ENCODE assay signal across 18 cellular contexts in genomic region chrX:129688097-129688496, GRCh38. TPM values are rescaled to one million over a fixed set of nuclear protein-coding genes. Genes with fewer than 3 reads are reported as not detected.
DNase-seq lines count a peak whose midpoint lies in the region; ATAC-seq and TF ChIP-seq lines count a peak whose summit lies in the region.
"Had no signal": no experiment of that assay in that cellular context is flagged by ENCODE, and none has a peak within 500 bp of the region (broad histone marks: within the 10 kb centered on the region; RNA-seq: fewer than 3 reads in every experiment).

No MANE protein-coding gene starts in this region.

- POLR2A ChIA-PET in activated CD4-positive, alpha-beta memory T cell treated with anti-CD3 and anti-CD28 coated beads, Interleukin-2, amount 10 ng/mL, durations not matched to agents 7 days and 5 days (lab: Charles Lee): interaction anchor here (0.8 kb wide), 1 partner anchor 111 kb away, joined by 3 read pairs; no protein-coding TSS in a partner anchor

- no peak overlapping the region for H3K27ac Mint-ChIP-seq in activated CD4-positive, alpha-beta T cell treated with anti-CD3 and anti-CD28 coated beads, Interleukin-2, amount 10 ng/mL, durations not matched to agents 24 days and 14 days
- H3K27ac Mint-ChIP-seq in chondrocyte (ENCODE audit: unreplicated experiment): peak overlapping the region; percentile 61
- no peak overlapping the region for H3K27ac Mint-ChIP-seq in type B pancreatic cell
- no peak overlapping the region for H3K27ac Mint-ChIP-seq in activated CD4-positive, alpha-beta memory T cell treated with anti-CD3 and anti-CD28 coated beads, Interleukin-2, amount 10 ng/mL, durations not matched to agents 7 days and 5 days
- H3K27ac Mint-ChIP-seq: GM23338, HFFc6 had no signal

- no peak for TF ChIP-seq CTCF in chondrocyte (IDR thresholded peaks at IDR 0.05)
- no peak for TF ChIP-seq CTCF in type B pancreatic cell (conservative IDR thresholded peaks at IDR 0.05)

- CTCF ChIA-PET in activated CD4-positive, alpha-beta memory T cell treated with anti-CD3 and anti-CD28 coated beads, Interleukin-2, amount 10 ng/mL, durations not matched to agents 7 days and 5 days (lab: Charles Lee): no interaction called here

- peak; percentile 22 for DNase-seq in activated CD4-positive, alpha-beta T cell treated with anti-CD3 and anti-CD28 coated beads, Interleukin-2, amount 10 ng/mL, durations not matched to agents 24 days and 14 days
- no peak for DNase-seq in activated CD4-positive, alpha-beta T cell treated with anti-CD3 and anti-CD28 coated beads for 48 hours
- DNase-seq in chondrocyte (ENCODE audit: low spot score) (no peak), islet precursor cell (peak; percentile 17), type B pancreatic cell (ENCODE audit: extremely low spot score, unreplicated experiment) (peak; percentile 18), AG20443 (ENCODE audit: low spot score) (no peak)
- DNase-seq in activated T-cell treated with anti-CD3 and anti-CD28 coated beads, Interleukin-2, amount 50 U/mL, for 4 hours: no peak
- no peak for DNase-seq in activated CD4-positive, alpha-beta memory T cell treated with anti-CD3 and anti-CD28 coated beads, Interleukin-2, amount 10 ng/mL, durations not matched to agents 7 days and 5 days
- DNase-seq: AML-193; BE2C; C1 segment of cervical spinal cord; Caco-2; CD4-positive, alpha-beta memory T cell; DMS153; EL; GF-D8; HFFc6 had no signal

- H3K27me3 Mint-ChIP-seq in activated CD4-positive, alpha-beta T cell treated with anti-CD3 and anti-CD28 coated beads, Interleukin-2, amount 10 ng/mL, durations not matched to agents 24 days and 14 days: no peaks in the 10 kb centered on the region
- H3K27me3 Mint-ChIP-seq in chondrocyte (ENCODE audit: low read depth) (no peaks in the 10 kb centered on the region), type B pancreatic cell (no peaks in the 10 kb centered on the region)
- no peaks in the 10 kb centered on the region for H3K27me3 Mint-ChIP-seq in activated T-cell treated with anti-CD3 and anti-CD28 coated beads, Interleukin-2, amount 50 U/mL, for 4 hours (ENCODE audit: low read depth)
- no peaks in the 10 kb centered on the region for H3K27me3 Mint-ChIP-seq in activated CD4-positive, alpha-beta memory T cell treated with anti-CD3 and anti-CD28 coated beads, Interleukin-2, amount 10 ng/mL, durations not matched to agents 7 days and 5 days
- H3K27me3 Mint-ChIP-seq: CD4-positive, alpha-beta memory T cell had no signal

- no peaks in the 10 kb centered on the region for H3K36me3 Mint-ChIP-seq in activated CD4-positive, alpha-beta T cell treated with anti-CD3 and anti-CD28 coated beads, Interleukin-2, amount 10 ng/mL, durations not matched to agents 24 days and 14 days (ENCODE audit: low read depth)
- no peaks in the 10 kb centered on the region for H3K36me3 Mint-ChIP-seq in chondrocyte (ENCODE audit: low read depth)
- H3K36me3 Mint-ChIP-seq in type B pancreatic cell: no peaks in the 10 kb centered on the region
- no peaks in the 10 kb centered on the region for H3K36me3 Mint-ChIP-seq in activated T-cell treated with anti-CD3 and anti-CD28 coated beads, Interleukin-2, amount 50 U/mL, for 4 hours (ENCODE audit: insufficient read depth)
- no peaks in the 10 kb centered on the region for H3K36me3 Mint-ChIP-seq in activated CD4-positive, alpha-beta memory T cell treated with anti-CD3 and anti-CD28 coated beads, Interleukin-2, amount 10 ng/mL, durations not matched to agents 7 days and 5 days (ENCODE audit: low read depth)
- H3K36me3 Mint-ChIP-seq: CD4-positive, alpha-beta memory T cell had no signal

- intact Hi-C loops in activated CD4-positive, alpha-beta T cell treated with anti-CD3 and anti-CD28 coated beads, Interleukin-2, amount 10 ng/mL, durations not matched to agents 24 days and 14 days (cut with micrococcal nuclease): no loop called here

- no peak for ATAC-seq in activated T-cell treated with anti-CD3 and anti-CD28 coated beads, Interleukin-2, amount 50 U/mL, for 4 hours
- ATAC-seq: GM23338 had no signal

- no peaks in the 10 kb centered on the region for H3K4me1 Mint-ChIP-seq in activated CD4-positive, alpha-beta T cell treated with anti-CD3 and anti-CD28 coated beads, Interleukin-2, amount 10 ng/mL, durations not matched to agents 24 days and 14 days
- H3K4me1 Mint-ChIP-seq in chondrocyte (ENCODE audit: low read depth) (peaks cover 8% of the 10 kb centered on the region), type B pancreatic cell (ENCODE audit: unreplicated experiment) (peaks cover 4% of the 10 kb centered on the region)
- no peaks in the 10 kb centered on the region for H3K4me1 Mint-ChIP-seq in activated T-cell treated with anti-CD3 and anti-CD28 coated beads, Interleukin-2, amount 50 U/mL, for 4 hours (ENCODE audit: low read depth)
- no peaks in the 10 kb centered on the region for H3K4me1 Mint-ChIP-seq in activated CD4-positive, alpha-beta memory T cell treated with anti-CD3 and anti-CD28 coated beads, Interleukin-2, amount 10 ng/mL, durations not matched to agents 7 days and 5 days
- H3K4me1 Mint-ChIP-seq: CD4-positive, alpha-beta memory T cell had no signal

- no peak overlapping the region for H3K4me3 Mint-ChIP-seq in activated CD4-positive, alpha-beta T cell treated with anti-CD3 and anti-CD28 coated beads, Interleukin-2, amount 10 ng/mL, durations not matched to agents 24 days and 14 days
- no peak overlapping the region for H3K4me3 Mint-ChIP-seq in chondrocyte (ENCODE audit: unreplicated experiment)
- no peak overlapping the region for H3K4me3 Mint-ChIP-seq in type B pancreatic cell
- no peak overlapping the region for H3K4me3 Mint-ChIP-seq in activated T-cell treated with anti-CD3 and anti-CD28 coated beads, Interleukin-2, amount 50 U/mL, for 4 hours
- no peak overlapping the region for H3K4me3 Mint-ChIP-seq in activated CD4-positive, alpha-beta memory T cell treated with anti-CD3 and anti-CD28 coated beads, Interleukin-2, amount 10 ng/mL, durations not matched to agents 7 days and 5 days
- H3K4me3 Mint-ChIP-seq: CD4-positive, alpha-beta memory T cell; GM23338; HFFc6 had no signal

- H3K9me3 Mint-ChIP-seq in activated CD4-positive, alpha-beta T cell treated with anti-CD3 and anti-CD28 coated beads, Interleukin-2, amount 10 ng/mL, durations not matched to agents 24 days and 14 days: no peaks in the 10 kb centered on the region
- no peaks in the 10 kb centered on the region for H3K9me3 Mint-ChIP-seq in chondrocyte (ENCODE audit: low read depth)
- H3K9me3 Mint-ChIP-seq in type B pancreatic cell: no peaks in the 10 kb centered on the region
- H3K9me3 Mint-ChIP-seq in activated T-cell treated with anti-CD3 and anti-CD28 coated beads, Interleukin-2, amount 50 U/mL, for 4 hours: no peaks in the 10 kb centered on the region
- no peaks in the 10 kb centered on the region for H3K9me3 Mint-ChIP-seq in activated CD4-positive, alpha-beta memory T cell treated with anti-CD3 and anti-CD28 coated beads, Interleukin-2, amount 10 ng/mL, durations not matched to agents 7 days and 5 days
- H3K9me3 Mint-ChIP-seq: CD4-positive, alpha-beta memory T cell; GM23338; HFFc6 had no signal

RNA-seq across cellular contexts. Expression of gene APLN, which starts 33.3 kb away (rescaled TPM):
- total RNA-seq in activated CD4-positive, alpha-beta T cell treated with anti-CD3 and anti-CD28 coated beads, Interleukin-2, amount 10 ng/mL, durations not matched to agents 24 days and 14 days: 0.65 and 0.66 TPM in 2 replicates
- total RNA-seq in chondrocyte (0.19 to 1.3 TPM (median 1.1 TPM) in 3 replicates), type B pancreatic cell (ENCODE audit: low replicate concordance) (1.0 and 1.2 TPM in 2 replicates)
- total RNA-seq in activated T-cell treated with anti-CD3 and anti-CD28 coated beads, Interleukin-2, amount 50 U/mL, for 4 hours: under 1 TPM; 0.11 to 0.18 (median 0.11) TPM
- total RNA-seq in activated CD4-positive, alpha-beta memory T cell treated with anti-CD3 and anti-CD28 coated beads, Interleukin-2, amount 10 ng/mL, durations not matched to agents 7 days and 5 days: under 1 TPM; 0.15 TPM
- total RNA-seq: CD4-positive, alpha-beta memory T cell had no signal

RNA-seq across cellular contexts. Expression of gene XPNPEP2, which starts 50.7 kb away (rescaled TPM):
- 0.24 and 0.28 TPM in 2 replicates for total RNA-seq in activated CD4-positive, alpha-beta T cell treated with anti-CD3 and anti-CD28 coated beads, Interleukin-2, amount 10 ng/mL, durations not matched to agents 24 days and 14 days
- not detected in 3 replicates for total RNA-seq in chondrocyte
- total RNA-seq in type B pancreatic cell (ENCODE audit: low replicate concordance): 1.2 and 6.8 TPM in 2 replicates
- total RNA-seq in activated T-cell treated with anti-CD3 and anti-CD28 coated beads, Interleukin-2, amount 50 U/mL, for 4 hours: under 1 TPM; 0.05 to 0.13 (median 0.08) TPM
- total RNA-seq in activated CD4-positive, alpha-beta memory T cell treated with anti-CD3 and anti-CD28 coated beads, Interleukin-2, amount 10 ng/mL, durations not matched to agents 7 days and 5 days: 1 to 10 TPM; 1.7 to 2.1 TPM
- total RNA-seq: GM23338, HFFc6 had no signal

Comparison
In these comparisons a context has a peak if more than half of its experiments do, and no peak if none do; other contexts are left out.
1. DNase-seq: peak in activated CD4-positive, alpha-beta T cell treated with anti-CD3 and anti-CD28 coated beads, Interleukin-2, amount 10 ng/mL, durations not matched to agents 24 days and 14 days (single experiment), islet precursor cell (single experiment) and type B pancreatic cell (single experiment); none in activated CD4-positive, alpha-beta T cell treated with anti-CD3 and anti-CD28 coated beads for 48 hours (single experiment), chondrocyte (single experiment), activated T-cell treated with anti-CD3 and anti-CD28 coated beads, Interleukin-2, amount 50 U/mL, for 4 hours (single experiment), AG20443 (single experiment) and activated CD4-positive, alpha-beta memory T cell treated with anti-CD3 and anti-CD28 coated beads, Interleukin-2, amount 10 ng/mL, durations not matched to agents 7 days and 5 days (single experiment).